In genomic region chr20:31680286-31681127, GRCh38 we compare ENCODE assay signal across 13 cellular contexts. TPM values are rescaled to one million over a fixed set of nuclear protein-coding genes. Genes with fewer than 3 reads are reported as not detected.
DNase-seq lines count a peak whose midpoint lies in the region; ATAC-seq and TF ChIP-seq lines count a peak whose summit lies in the region.
"Had no signal": no experiment of that assay in that cellular context is flagged by ENCODE, and none has a peak within 500 bp of the region (broad histone marks: within the 10 kb centered on the region; RNA-seq: fewer than 3 reads in every experiment).

No MANE protein-coding gene starts in this region.

- no peak for ATAC-seq in right cardiac atrium

- no peaks in the 10 kb centered on the region for H3K9me3 Mint-ChIP-seq in MCF 10A (ENCODE audit: unreplicated experiment)
- no peaks in the 10 kb centered on the region for H3K9me3 Mint-ChIP-seq in T-helper 2 cell treated with Interferon-gamma antibody and Interleukin-4, amounts not matched to agents 5 μg/mL and 100 μg/mL, for 36 hours

- no peak overlapping the region for H3K9ac ChIP-seq in mammary epithelial cell (ENCODE audit: insufficient read depth, low read length)

- WGBS in mammary epithelial cell (ENCODE audit: low coverage, missing lambda C conversion rate): 85% methylated on average over 7 of the region's 7 CpGs
- WGBS in right cardiac atrium: 78% methylated on average over 7 of the region's 7 CpGs

- TF ChIP-seq CTCF in MCF 10A (IDR thresholded peaks at IDR 0.05; ENCODE audit: unreplicated experiment) (no peak), mammary epithelial cell (conservative IDR thresholded peaks at IDR 0.05 in 1 of 2, IDR thresholded peaks at IDR 0.05 in 1 of 2; ENCODE audit: extremely low read depth in 1 of 2, insufficient read depth in 1 of 2, low read depth in 1 of 2, low read length in 2 of 2) (no peak), GM10266 (IDR thresholded peaks at IDR 0.05; ENCODE audit: control insufficient read depth, insufficient read depth, low read depth, missing control alignments) (no peak)

- H3K4me3 ChIP-seq in mammary epithelial cell (replicated peaks in 1 of 3; ENCODE audit: insufficient read depth in 1 of 3, low read depth in 2 of 3, low read length in 3 of 3): no peak overlapping the region
- H3K4me3 ChIP-seq in right cardiac atrium (ENCODE audit: low read length): no peak overlapping the region
- H3K4me3 ChIP-seq: lung, SK-N-MC had no signal

- H3K79me2 ChIP-seq in mammary epithelial cell (ENCODE audit: insufficient read depth, low read length): peaks cover 97% of the 10 kb centered on the region

- in situ Hi-C loops in mammary epithelial cell (cut with MboI; ENCODE audit: low sequenced_read_pairs in 2 of 2): no loop called here

- BruUV-seq in MCF 10A (replicated peaks; lab: Mats Ljungman, UMichigan) (no TSS peak), mammary epithelial cell (replicated peaks; lab: Mats Ljungman, UMichigan) (no TSS peak)

- H2AFZ ChIP-seq in mammary epithelial cell (ENCODE audit: low read depth, low read length): no peak overlapping the region

- peaks cover 61% of the 10 kb centered on the region for H3K4me1 Mint-ChIP-seq in MCF 10A (ENCODE audit: insufficient read depth, unreplicated experiment)
- H3K4me1 Mint-ChIP-seq in T-helper 2 cell treated with Interferon-gamma antibody and Interleukin-4, amounts not matched to agents 5 μg/mL and 100 μg/mL, for 36 hours (ENCODE audit: low read depth): peaks cover 86% of the 10 kb centered on the region

- peaks cover 23% of the 10 kb centered on the region for H3K36me3 ChIP-seq in mammary epithelial cell (ENCODE audit: insufficient read depth, low read length)

- POLR2A ChIA-PET in MCF 10A (lab: Yijun Ruan, JAX): interaction anchor here (0.9 to 7.9 kb wide), 8 partner anchors 11 to 43 kb away, joined by 4 to 94 read pairs (median 12); partner anchors contain the start of gene BCL2L1

- H3K4me1 ChIP-seq in mammary epithelial cell (ENCODE audit: insufficient read depth, low read length): peaks cover 44% of the 10 kb centered on the region
- H3K4me1 ChIP-seq in right cardiac atrium (ENCODE audit: control insufficient read depth, insufficient read depth, low read length): peaks cover 45% of the 10 kb centered on the region

- intact Hi-C loops in MCF 10A (cut with micrococcal nuclease): no loop called here
- intact Hi-C loops in mammary epithelial cell (cut with micrococcal nuclease): no loop called here
- intact Hi-C loops in right cardiac atrium (cut with DNase I): no loop called here

- H3K36me3 Mint-ChIP-seq in MCF 10A (ENCODE audit: insufficient read depth, unreplicated experiment): peaks cover 54% of the 10 kb centered on the region
- peaks cover 52% of the 10 kb centered on the region for H3K36me3 Mint-ChIP-seq in T-helper 2 cell treated with Interferon-gamma antibody and Interleukin-4, amounts not matched to agents 5 μg/mL and 100 μg/mL, for 36 hours (ENCODE audit: low read depth)

- DNase-seq in MCF 10A (ENCODE audit: unreplicated experiment) (no peak), mammary epithelial cell (no peak), right cardiac atrium (no peak), substantia nigra (lab: John Stamatoyannopoulos, UW) (no peak), HCEC 1CT (no peak), GM10266 (ENCODE audit: extremely low spot score) (no peak)
- DNase-seq in T-helper 2 cell treated with Interferon-gamma antibody and Interleukin-4, amounts not matched to agents 5 μg/mL and 100 μg/mL, for 36 hours (ENCODE audit: low spot score): no peak
- no peak for DNase-seq in stimulated activated CD4-positive, alpha-beta T cell treated with anti-CD3 and anti-CD28 coated beads, Interleukin-4, amount 100 ng/mL, for 24 hours
- DNase-seq: retina had no signal

- no peak overlapping the region for H3K4me3 Mint-ChIP-seq in MCF 10A (ENCODE audit: unreplicated experiment)
- peak overlapping the region; percentile 55 for H3K4me3 Mint-ChIP-seq in T-helper 2 cell treated with Interferon-gamma antibody and Interleukin-4, amounts not matched to agents 5 μg/mL and 100 μg/mL, for 36 hours

- CTCF ChIA-PET in MCF 10A (lab: Yijun Ruan, JAX): interaction anchor here (0.8 to 13.5 kb wide), 9 partner anchors 16 to 167 kb away, joined by 3 to 174 read pairs (median 4); partner anchors contain the start of gene BCL2L1
- CTCF ChIA-PET in mammary epithelial cell (lab: Charles Lee; ENCODE audit: low non-redundant PET): no interaction called here

- H3K27ac Mint-ChIP-seq in MCF 10A (ENCODE audit: low read depth, unreplicated experiment): peak overlapping the region; percentile 66
- peak overlapping the region; percentile 87 for H3K27ac Mint-ChIP-seq in T-helper 2 cell treated with Interferon-gamma antibody and Interleukin-4, amounts not matched to agents 5 μg/mL and 100 μg/mL, for 36 hours

- no peaks in the 10 kb centered on the region for H4K20me1 ChIP-seq in mammary epithelial cell (ENCODE audit: insufficient read depth, low read length)

- H3K27ac ChIP-seq in mammary epithelial cell (ENCODE audit: insufficient read depth, low read depth, low read length) (no peak overlapping the region), right cardiac atrium (ENCODE audit: low read length) (peak overlapping the region; percentile 54), substantia nigra (ENCODE audit: low read depth, low read length, poor library complexity, severe bottlenecking) (peak overlapping the region; percentile 40)
- H3K27ac ChIP-seq: SK-N-MC had no signal

- no peak overlapping the region for H3K4me2 ChIP-seq in mammary epithelial cell (ENCODE audit: insufficient read depth, low read depth, low read length)

- no peaks in the 10 kb centered on the region for H3K9me3 ChIP-seq in mammary epithelial cell (replicated peaks; ENCODE audit: insufficient read depth, low read length)
- no peaks in the 10 kb centered on the region for H3K9me3 ChIP-seq in right cardiac atrium (ENCODE audit: control insufficient read depth, low read length)

- dilution Hi-C loops in mammary epithelial cell (cut with HindIII; ENCODE audit: low sequenced_read_pairs): no loop called here

- H3K27me3 ChIP-seq in mammary epithelial cell (ENCODE audit: insufficient read depth, low read length) (no peaks in the 10 kb centered on the region), right cardiac atrium (ENCODE audit: control insufficient read depth, insufficient read depth) (no peaks in the 10 kb centered on the region)

- H3K27me3 Mint-ChIP-seq in MCF 10A (ENCODE audit: insufficient read depth, unreplicated experiment): no peaks in the 10 kb centered on the region
- no peaks in the 10 kb centered on the region for H3K27me3 Mint-ChIP-seq in T-helper 2 cell treated with Interferon-gamma antibody and Interleukin-4, amounts not matched to agents 5 μg/mL and 100 μg/mL, for 36 hours (ENCODE audit: low read depth)

RNA-seq across cellular contexts. Expression of gene BCL2L1, which starts 42.2 kb away (rescaled TPM):
- total RNA-seq in MCF 10A (2022) (139 and 156 TPM in 2 replicates), mammary epithelial cell (100 to 1,000 TPM; 196 to 212 TPM), right cardiac atrium (10 to 100 TPM; 39.9 to 56.9 (median 46.1) TPM)
- polyA plus RNA-seq in mammary epithelial cell (132 TPM), right cardiac atrium (46.0 TPM)
- 137 TPM for polyA minus RNA-seq in mammary epithelial cell

RNA-seq across cellular contexts. Expression of gene COX4I2, which starts 42.8 kb away (rescaled TPM):
- total RNA-seq in MCF 10A (2022) (not detected in 2 replicates), mammary epithelial cell (not detected), right cardiac atrium (10 to 100 TPM in 1 of 4 donors, 1 to 10 TPM in 3; 3.1 to 13.2 (median 9.0) TPM)
- polyA plus RNA-seq in mammary epithelial cell (not detected), right cardiac atrium (29.5 TPM)
- not detected for polyA minus RNA-seq in mammary epithelial cell
- total RNA-seq: H4, NCI-H460 had no signal

RNA-seq across cellular contexts. Expression of gene TPX2, which starts 58.6 kb away (rescaled TPM):
- total RNA-seq in MCF 10A (2022) (45.3 and 79.6 TPM in 2 replicates), mammary epithelial cell (10 to 100 TPM in 1 of 2 donors, 1 to 10 TPM in 1; 9.5 to 74.3 TPM), right cardiac atrium (1 to 10 TPM in 2 of 4 donors, under 1 TPM in 2; 0.67 to 2.5 (median 1.5) TPM)
- polyA plus RNA-seq in mammary epithelial cell (51.2 TPM), right cardiac atrium (0.41 TPM)
- polyA minus RNA-seq in mammary epithelial cell: 108 TPM
